In genomic region chr9:114405294-114406034, GRCh38 we compare ENCODE assay signal across 8 cellular contexts. TPM values are rescaled to one million over a fixed set of nuclear protein-coding genes. Genes with fewer than 3 reads are reported as not detected.
DNase-seq lines count a peak whose midpoint lies in the region; ATAC-seq and TF ChIP-seq lines count a peak whose summit lies in the region.

No MANE protein-coding gene starts in this region.

- H3K27ac Mint-ChIP-seq in CD14-positive monocyte, result peak overlapping the region in 1 of 7 donors; percentile 68

- H3K27me3 ChIP-seq in lower lobe of right lung (ENCODE audit: low read depth), result no peaks in the 10 kb centered on the region

- H3K9me3 Mint-ChIP-seq in CD14-positive monocyte, result no peaks in the 10 kb centered on the region

- no peaks in the 10 kb centered on the region for H3K36me3 Mint-ChIP-seq in CD14-positive monocyte

- TF ChIP-seq CTCF in CD14-positive monocyte (IDR thresholded peaks at IDR 0.05) (peak; percentile 82), lower lobe of right lung (IDR thresholded peaks at IDR 0.05) (peak; percentile 84)

- peak; percentile 77 for DNase-seq in CD14-positive monocyte (ENCODE audit: low spot score)
- DNase-seq in NCI-H524 (lab: John Stamatoyannopoulos, UW), result peak; percentile 88 to 90
- peak; percentile 79 for DNase-seq in activated CD4-positive, alpha-beta T cell treated with anti-CD3 and anti-CD28 coated beads, Interleukin-2, amount 50 U/mL, for 1 hour
- DNase-seq in dermis blood vessel endothelial cell, result peak; percentile 89
- peak; percentile 76 for DNase-seq in lower lobe of right lung
- DNase-seq in stimulated activated CD8-positive, alpha-beta memory T cell treated with anti-CD3 and anti-CD28 coated beads, Interleukin-2, amount 100 ng/mL, for 1 hour (ENCODE audit: low read depth in 2 of 2), result peak; percentile 56 to 63

- H3K4me1 ChIP-seq in lower lobe of right lung, result peaks cover 8% of the 10 kb centered on the region

- intact Hi-C loops in CD14-positive monocyte (cut with micrococcal nuclease) (loop anchor here (1.0 to 10.0 kb wide), 4 partner anchors 79 to 248 kb away; no protein-coding TSS in a partner anchor), lower lobe of right lung (cut with DNase I) (loop anchor here (10.0 kb wide), 1 partner anchor 249 kb away; the partner anchor contains the start of gene TEX53)

- peaks cover 0 to 4% (median 1%) of the 10 kb centered on the region in 3 donors for H3K27me3 Mint-ChIP-seq in CD14-positive monocyte (ENCODE audit: low read depth in 3 of 3)

- H3K4me1 Mint-ChIP-seq in CD14-positive monocyte, result peaks cover 14% of the 10 kb centered on the region

- ATAC-seq in GM19043 (IDR thresholded peaks at IDR 0.05; ENCODE audit: low read depth, unreplicated experiment) (peak; percentile 95), HG03175 (IDR thresholded peaks at IDR 0.05; ENCODE audit: unreplicated experiment) (peak; percentile 95), lower lobe of right lung (peak; percentile 89 to 92)

- no peak overlapping the region for H3K4me3 Mint-ChIP-seq in CD14-positive monocyte

- H3K27ac ChIP-seq in lower lobe of right lung, result no peak overlapping the region

- H3K36me3 ChIP-seq in lower lobe of right lung, result no peaks in the 10 kb centered on the region

- no peaks in the 10 kb centered on the region for H3K9me3 ChIP-seq in lower lobe of right lung

- no peak overlapping the region for H3K4me3 ChIP-seq in lower lobe of right lung

RNA-seq across cellular contexts. Expression of gene AKNA, which starts 17.7 kb away (rescaled TPM):
- 1 to 10 TPM; 3.3 to 7.3 TPM for polyA plus RNA-seq in CD14-positive monocyte
- total RNA-seq in dermis blood vessel endothelial cell (2.0 and 3.6 TPM in 2 replicates), lower lobe of right lung (66.9 TPM)

Comparison
In these comparisons a context has a peak if more than half of its experiments do, and no peak if none do; other contexts are left out.
1. RNA of gene AKNA, which starts 17.7 kb away (total RNA-seq): 66.9 TPM in lower lobe of right lung (single experiment); 2.0 to 3.6 TPM in dermis blood vessel endothelial cell; every median in the first group is over 10 times any median in the second.
2. Peak in every context shown above with its lines, with median percentiles within 50 percentile points of each other: DNase-seq and ATAC-seq.